In genomic region chr7:99102361-99102760, GRCh38 we compare ENCODE assay signal across 31 cellular contexts. TPM values are rescaled to one million over a fixed set of nuclear protein-coding genes. Genes with fewer than 3 reads are reported as not detected.
DNase-seq lines count a peak whose midpoint lies in the region; ATAC-seq, FAIRE-seq and TF ChIP-seq lines count a peak whose summit lies in the region.
"Had no signal": no experiment of that assay in that cellular context is flagged by ENCODE, and none has a peak within 500 bp of the region (broad histone marks: within the 10 kb centered on the region; RNA-seq: fewer than 3 reads in every experiment).

No MANE protein-coding gene starts in this region.

- ATAC-seq in HG03571 (IDR thresholded peaks at IDR 0.05; ENCODE audit: unreplicated experiment) (no peak), psoas muscle (no peak)
- ATAC-seq: gastrocnemius medialis, pancreas, right cardiac atrium, upper lobe of right lung had no signal

- peaks cover 46% of the 10 kb centered on the region for H3K4me1 Mint-ChIP-seq in MCF 10A (ENCODE audit: insufficient read depth, unreplicated experiment)

- H3K9ac ChIP-seq in kidney (ENCODE audit: low read length in 2 of 2), result no peak overlapping the region
- H3K9ac ChIP-seq: KMS-11 had no signal

- H3K9me3 Mint-ChIP-seq in MCF 10A (ENCODE audit: unreplicated experiment), result no peaks in the 10 kb centered on the region
- H3K9me3 Mint-ChIP-seq: natural killer cell treated with Interleukin-12 subunit alpha and Interleukin-12 subunit beta and Interleukin-15 and Interleukin-18, amount 100 ng/mL, for 72 hours had no signal

- H3K27me3 Mint-ChIP-seq in MCF 10A (ENCODE audit: insufficient read depth, unreplicated experiment), result no peaks in the 10 kb centered on the region
- H3K27me3 Mint-ChIP-seq: activated naive CD4-positive, alpha-beta T cell treated with anti-CD3 and anti-CD28 coated beads, Interleukin-2, amount 50 U/mL, for 24 hours; B cell; CD8-positive, alpha-beta memory T cell; natural killer cell treated with Interleukin-12 subunit alpha and Interleukin-12 subunit beta and Interleukin-15 and Interleukin-18, amount 100 ng/mL, for 72 hours had no signal

- DNase-seq in MCF 10A (ENCODE audit: unreplicated experiment) (no peak), breast epithelium (ENCODE audit: low spot score in 2 of 2) (no peak), bronchial epithelial cell (ENCODE audit: low read depth) (peak; percentile 75), kidney (no peak), psoas muscle (no peak), NCI-H1105 treated with DMSO at 0.1 percent for 48 hours (lab: John Stamatoyannopoulos, UW) (no peak)
- DNase-seq in activated effector memory CD4-positive, alpha-beta T cell treated with anti-CD3 and anti-CD28 coated beads, Interleukin-2, amount 50 U/mL, for 16 hours, result no peak
- DNase-seq: 8988T; activated CD4-positive, alpha-beta T cell treated with anti-CD3 and anti-CD28 coated beads, Interleukin-2, amount 50 U/mL, for 1 hour; CD8-positive, alpha-beta memory T cell; central memory CD4-positive, alpha-beta T cell; DMS153; gastrocnemius medialis; GDM1; GOT3; immature natural killer cell; MV-4-11; NCI-H1694 treated with DMSO at 0.1 percent for 48 hours; NCI-H2171; NCI-H69; pancreas; right cardiac atrium; RPMI8226; upper lobe of right lung had no signal

- peak overlapping the region; percentile 54 for H3K4me3 Mint-ChIP-seq in MCF 10A (ENCODE audit: unreplicated experiment)
- H3K4me3 Mint-ChIP-seq: activated naive CD4-positive, alpha-beta T cell treated with anti-CD3 and anti-CD28 coated beads, Interleukin-2, amount 50 U/mL, for 24 hours; activated T-helper 1 cell treated with anti-CD3 and anti-CD28 coated beads, Interleukin-12 subunit alpha, Interleukin-12 subunit beta, Interleukin-2, Interleukin-4 antibody, amounts not matched to agents 30 ng/mL and 10 ng/mL and 1 ng/mL, durations not matched to agents 14 hours and 24 hours and 36 hours; B cell; CD8-positive, alpha-beta memory T cell; immature natural killer cell had no signal

- CTCF ChIA-PET in MCF 10A (lab: Yijun Ruan, JAX), result interaction anchor here (0.6 to 1.0 kb wide), 2 partner anchors 18 to 988 kb away, joined by 3 to 12 read pairs; no protein-coding TSS in a partner anchor

- BruUV-seq in MCF 10A (replicated peaks; lab: Mats Ljungman, UMichigan), result no TSS peak

- peak overlapping the region; percentile 95 for H3K27ac Mint-ChIP-seq in MCF 10A (ENCODE audit: low read depth, unreplicated experiment)
- H3K27ac Mint-ChIP-seq: B cell, immature natural killer cell had no signal

- H3K4me1 ChIP-seq in breast epithelium, result peaks cover 0 to 8% of the 10 kb centered on the region in 2 donors
- H3K4me1 ChIP-seq in kidney (ENCODE audit: control insufficient read depth in 1 of 2, insufficient read depth in 1 of 2, low read depth in 1 of 2, low read length in 2 of 2), result peaks cover 15 to 26% of the 10 kb centered on the region in 2 donors
- peaks cover 26% of the 10 kb centered on the region for H3K4me1 ChIP-seq in psoas muscle

- no peaks in the 10 kb centered on the region for H3K36me3 ChIP-seq in breast epithelium
- no peaks in the 10 kb centered on the region for H3K36me3 ChIP-seq in bronchial epithelial cell (ENCODE audit: control insufficient read depth, insufficient read depth, low read length)
- peaks cover 0 to 2% of the 10 kb centered on the region in 2 donors for H3K36me3 ChIP-seq in kidney (ENCODE audit: control insufficient read depth in 1 of 2, insufficient read depth in 2 of 2, low read length in 2 of 2)
- no peaks in the 10 kb centered on the region for H3K36me3 ChIP-seq in psoas muscle (ENCODE audit: insufficient read depth in 1 of 2, low read depth in 1 of 2)
- H3K36me3 ChIP-seq: gastrocnemius medialis, pancreas, upper lobe of right lung had no signal

- H3K27me3 ChIP-seq in breast epithelium, result no peaks in the 10 kb centered on the region
- no peaks in the 10 kb centered on the region for H3K27me3 ChIP-seq in bronchial epithelial cell (ENCODE audit: control insufficient read depth, insufficient read depth, low read length)
- H3K27me3 ChIP-seq in psoas muscle (ENCODE audit: insufficient read depth in 3 of 3, low read length in 2 of 3), result no peaks in the 10 kb centered on the region
- H3K27me3 ChIP-seq: gastrocnemius medialis, hepatocyte, pancreas, upper lobe of right lung had no signal

- H3K4me3 ChIP-seq in breast epithelium, result no peak overlapping the region
- H3K4me3 ChIP-seq in bronchial epithelial cell (ENCODE audit: low read depth, low read length), result no peak overlapping the region
- no peak overlapping the region for H3K4me3 ChIP-seq in kidney (ENCODE audit: low read length in 2 of 2)
- no peak overlapping the region for H3K4me3 ChIP-seq in psoas muscle
- H3K4me3 ChIP-seq: gastrocnemius medialis, hepatocyte, pancreas, upper lobe of right lung had no signal

- 84 to 93% (median 91%) methylated on average over 1 of the region's 1 CpG for WGBS in psoas muscle, 3 donors

- POLR2A ChIA-PET in MCF 10A (lab: Yijun Ruan, JAX), result interaction anchor here (0.6 to 2.2 kb wide), 8 partner anchors 10 to 1023 kb away, joined by 3 to 16 read pairs (median 4); partner anchors contain the start of gene ARPC1A

- TF ChIP-seq POLR2A in breast epithelium (IDR thresholded peaks at IDR 0.05), result no peak

- H3K9me3 ChIP-seq in breast epithelium (no peaks in the 10 kb centered on the region), kidney (ENCODE audit: control insufficient read depth in 1 of 2, low read length in 2 of 2) (no peaks in the 10 kb centered on the region), psoas muscle (peaks cover 8% of the 10 kb centered on the region)
- H3K9me3 ChIP-seq: gastrocnemius medialis, pancreas, upper lobe of right lung had no signal

- intact Hi-C loops in MCF 10A (cut with micrococcal nuclease) (loop anchor here (2.0 kb wide), 1 partner anchor 40 kb away; no protein-coding TSS in a partner anchor), breast epithelium (cut with DNase I; ENCODE audit: low total_unique reads) (no loop called here), kidney (cut with DNase I) (no loop called here), psoas muscle (cut with DNase I) (no loop called here)

- TF ChIP-seq CTCF in MCF 10A (IDR thresholded peaks at IDR 0.05; ENCODE audit: unreplicated experiment) (no peak), breast epithelium (IDR thresholded peaks at IDR 0.05) (no peak), bronchial epithelial cell (IDR thresholded peaks at IDR 0.05; ENCODE audit: insufficient read depth, low read length, severe bottlenecking) (no peak), kidney (IDR thresholded peaks at IDR 0.05; ENCODE audit: borderline replicate concordance, extremely low read depth, insufficient read depth) (no peak), psoas muscle (IDR thresholded peaks at IDR 0.05) (no peak)

- H3K27ac ChIP-seq in breast epithelium (no peak overlapping the region), kidney (ENCODE audit: low read depth in 2 of 2, low read length in 2 of 2) (no peak overlapping the region), psoas muscle (no peak overlapping the region)
- H3K27ac ChIP-seq: hepatocyte, KMS-11, pancreas, upper lobe of right lung had no signal

- FAIRE-seq in bronchial epithelial cell (lab: Jason Lieb, UNC) (no peak), kidney (lab: Jason Lieb, UNC) (peak; percentile 19)

- peaks cover 7% of the 10 kb centered on the region for H3K36me3 Mint-ChIP-seq in MCF 10A (ENCODE audit: insufficient read depth, unreplicated experiment)

RNA-seq across cellular contexts. Expression of gene SMURF1, which starts 41.5 kb away (rescaled TPM):
- total RNA-seq in MCF 10A (2022), result 19.9 and 20.3 TPM in 2 replicates
- total RNA-seq in breast epithelium, result 10 to 100 TPM; 20.2 to 28.7 (median 25.9) TPM
- total RNA-seq in bronchial epithelial cell, result 36.5 and 42.4 TPM in 2 replicates
- 29.8 TPM for total RNA-seq in kidney
- polyA plus RNA-seq in kidney (ENCODE audit: insufficient read depth, low read depth, low replicate concordance), result 6.3 TPM
- total RNA-seq in psoas muscle, result 10 to 100 TPM in 3 of 4 donors, 1 to 10 TPM in 1; 8.8 to 16.9 (median 13.2) TPM
- polyA plus RNA-seq in psoas muscle, result 10 to 100 TPM in 1 of 3 donors, 1 to 10 TPM in 2; 5.8 to 10.2 (median 6.8) TPM
